1 cellular context compared by ENCODE assay signal in genomic region chr19:1823539-1824251, GRCh38.
TF ChIP-seq lines count a peak whose summit lies in the region.

No MANE protein-coding gene starts in this region.

TF ChIP-seq in HepG2, 621 proteins besides CTCF, POLR2A, EP300 and RAD21:
- TF ChIP-seq KLF11 (CRISPR knock-in tag; IDR thresholded peaks at IDR 0.05) (no peak), STAT6 (CRISPR knock-in tag; IDR thresholded peaks at IDR 0.05; ENCODE audit: borderline replicate concordance) (no peak), TEAD3 (CRISPR knock-in tag; optimal IDR thresholded peaks at IDR 0.05; ENCODE audit: borderline replicate concordance) (no peak), ZNF678 (CRISPR knock-in tag; IDR thresholded peaks at IDR 0.05) (no peak), ZNF446 (CRISPR knock-in tag; IDR thresholded peaks at IDR 0.05) (no peak), AGO2 (optimal IDR thresholded peaks at IDR 0.05; ENCODE audit: low read depth, low read length) (peak; percentile 82)
